ENCODE assay signal across 15 cellular contexts in genomic region chr19:31913103-31913710, GRCh38.
DNase-seq lines count a peak whose midpoint lies in the region; ATAC-seq and TF ChIP-seq lines count a peak whose summit lies in the region.
"Had no signal": no experiment of that assay in that cellular context is flagged by ENCODE, and none has a peak within 500 bp of the region (broad histone marks: within the 10 kb centered on the region; RNA-seq: fewer than 3 reads in every experiment).

No MANE protein-coding gene starts in this region.

- no peaks in the 10 kb centered on the region for H3K79me2 ChIP-seq in smooth muscle cell (ENCODE audit: low read depth)

- H3K36me3 Mint-ChIP-seq in activated CD8-positive, alpha-beta T cell treated with anti-CD3 and anti-CD28 coated beads for 36 hours (ENCODE audit: low read depth) = no peaks in the 10 kb centered on the region
- H3K36me3 Mint-ChIP-seq: CD14-positive monocyte; CD8-positive, alpha-beta T cell had no signal

- no peaks in the 10 kb centered on the region for H3F3A ChIP-seq in smooth muscle cell (ENCODE audit: low read depth)

- no peak overlapping the region for H3K4me3 ChIP-seq in smooth muscle cell

- H3K27me3 ChIP-seq in smooth muscle cell (ENCODE audit: low read depth) = no peaks in the 10 kb centered on the region

- intact Hi-C loops in activated CD8-positive, alpha-beta T cell treated with anti-CD3 and anti-CD28 coated beads for 36 hours (cut with micrococcal nuclease) = no loop called here

- H3K27me3 Mint-ChIP-seq in activated CD8-positive, alpha-beta T cell treated with anti-CD3 and anti-CD28 coated beads for 36 hours = peaks cover 2% of the 10 kb centered on the region
- H3K27me3 Mint-ChIP-seq: B cell had no signal

- H3K27ac ChIP-seq in smooth muscle cell (ENCODE audit: low read depth) = no peak overlapping the region

- no peak overlapping the region for H3K4me3 Mint-ChIP-seq in activated CD8-positive, alpha-beta T cell treated with anti-CD3 and anti-CD28 coated beads for 36 hours
- H3K4me3 Mint-ChIP-seq: B cell; CD14-positive monocyte; CD8-positive, alpha-beta T cell had no signal

- no peaks in the 10 kb centered on the region for H3K4me1 Mint-ChIP-seq in activated CD8-positive, alpha-beta T cell treated with anti-CD3 and anti-CD28 coated beads for 36 hours (ENCODE audit: low read depth)
- H3K4me1 Mint-ChIP-seq: B cell, CD14-positive monocyte had no signal

- POLR2A ChIA-PET in activated CD8-positive, alpha-beta T cell treated with anti-CD3 and anti-CD28 coated beads for 36 hours (lab: Charles Lee) = no interaction called here

- WGBS in smooth muscle cell (ENCODE audit: low lambda C conversion rate) = 72% methylated on average over 8 of the region's 8 CpGs

- no peaks in the 10 kb centered on the region for H3K36me3 ChIP-seq in smooth muscle cell (ENCODE audit: low read depth)

- no peak overlapping the region for H3K27ac Mint-ChIP-seq in activated CD8-positive, alpha-beta T cell treated with anti-CD3 and anti-CD28 coated beads for 36 hours
- H3K27ac Mint-ChIP-seq: B cell; CD14-positive monocyte; CD8-positive, alpha-beta T cell had no signal

- CTCF ChIA-PET in activated CD8-positive, alpha-beta T cell treated with anti-CD3 and anti-CD28 coated beads for 36 hours (lab: Charles Lee) = no interaction called here

- peak overlapping the region; percentile 64 for H2AFZ ChIP-seq in smooth muscle cell (ENCODE audit: low read depth)

- no peak for ATAC-seq in activated CD8-positive, alpha-beta T cell treated with anti-CD3 and anti-CD28 coated beads for 36 hours
- no peak for ATAC-seq in HG02571 (IDR thresholded peaks at IDR 0.05; ENCODE audit: unreplicated experiment)
- ATAC-seq: CD8-positive, alpha-beta T cell had no signal

- no peak overlapping the region for H3K9ac ChIP-seq in smooth muscle cell (ENCODE audit: low read depth)

- no peaks in the 10 kb centered on the region for H3K9me3 Mint-ChIP-seq in activated CD8-positive, alpha-beta T cell treated with anti-CD3 and anti-CD28 coated beads for 36 hours
- H3K9me3 Mint-ChIP-seq: CD8-positive, alpha-beta T cell had no signal

- H3K9me3 ChIP-seq in smooth muscle cell (replicated peaks; ENCODE audit: low read depth) = no peaks in the 10 kb centered on the region
- H3K9me3 ChIP-seq: Caco-2 had no signal

- H3K4me2 ChIP-seq in smooth muscle cell = no peak overlapping the region

- peak; percentile 1 for DNase-seq in SHP77 treated with DMSO at 0.1 percent for 48 hours (lab: John Stamatoyannopoulos, UW)
- DNase-seq in SHP77 (lab: John Stamatoyannopoulos, UW) = no peak
- peak; percentile 1 for DNase-seq in SK-N-DZ (ENCODE audit: low spot score)
- peak; percentile 20 for DNase-seq in left kidney (ENCODE audit: low read depth, low spot score)
- DNase-seq in smooth muscle cell (lab: John Stamatoyannopoulos, UW; ENCODE audit: unreplicated experiment) = no peak
- DNase-seq in C1 segment of cervical spinal cord (lab: John Stamatoyannopoulos, UW) = no peak
- no peak for DNase-seq in activated CD8-positive, alpha-beta T cell treated with anti-CD3 and anti-CD28 coated beads for 36 hours
- DNase-seq: Caco-2; CD8-positive, alpha-beta T cell; DND-41; GDM1; H7 had no signal

- H4K20me1 ChIP-seq in smooth muscle cell (ENCODE audit: low read depth) = no peaks in the 10 kb centered on the region

- H3K4me1 ChIP-seq in smooth muscle cell (ENCODE audit: low read depth) = no peaks in the 10 kb centered on the region
- H3K4me1 ChIP-seq: Caco-2 had no signal

- no peak for TF ChIP-seq CTCF in smooth muscle cell (IDR thresholded peaks at IDR 0.05; ENCODE audit: borderline replicate concordance, insufficient read depth, poor library complexity, severe bottlenecking)
- no peak for TF ChIP-seq CTCF in activated CD8-positive, alpha-beta T cell treated with anti-CD3 and anti-CD28 coated beads for 36 hours (IDR thresholded peaks at IDR 0.05)

Comparison
In these comparisons a context has a peak if more than half of its experiments do, and no peak if none do; other contexts are left out.
1. DNase-seq: peak in SHP77 treated with DMSO at 0.1 percent for 48 hours (single experiment), SK-N-DZ (single experiment) and left kidney (single experiment); none in SHP77 (0 of 2), smooth muscle cell (single experiment), C1 segment of cervical spinal cord (0 of 14) and activated CD8-positive, alpha-beta T cell treated with anti-CD3 and anti-CD28 coated beads for 36 hours (single experiment).